ENCODE assay signal across 29 cellular contexts in genomic region chr3:83477563-83477962, GRCh38.
"Had no signal": no experiment of that assay in that cellular context is flagged by ENCODE, and none has a peak within 500 bp of the region (broad histone marks: within the 10 kb centered on the region; RNA-seq: fewer than 3 reads in every experiment).

No MANE protein-coding gene starts in this region.

- H3K4me1 ChIP-seq: stomach, suprapubic skin, testis, thyroid gland, tibial artery, tibial nerve, transverse colon, upper lobe of left lung, upper lobe of right lung, uterus, vagina had no signal

- FAIRE-seq: urothelium cell line had no signal

- DNase-seq: stimulated activated CD4-positive, alpha-beta T cell treated with anti-CD3 and anti-CD28 coated beads, Interleukin-2, amount 100 ng/mL, for 48 hours; stimulated activated CD4-positive, alpha-beta T cell treated with anti-CD3 and anti-CD28 coated beads, Interleukin-4, amount 100 ng/mL, for 1 hour; stimulated activated CD4-positive, alpha-beta T cell treated with anti-CD3 and anti-CD28 coated beads, Interleukin-4, amount 100 ng/mL, for 24 hours; stimulated activated CD4-positive, alpha-beta T cell treated with anti-CD3 and anti-CD28 coated beads, Interleukin-4, amount 100 ng/mL, for 4 hours; stimulated activated CD8-positive, alpha-beta memory T cell treated with anti-CD3 and anti-CD28 coated beads, Interleukin-4, amount 100 ng/mL, for 48 hours; stimulated activated naive B cell treated with anti-CD40 and anti-IgM and Interleukin-4, amounts not matched to agents 10 μg/mL and 1 μg/mL and 100 μg/mL, for 72 hours; stimulated activated naive CD4-positive, alpha-beta T cell; stimulated activated naive CD4-positive, alpha-beta T cell treated with Interleukin-2 at 50 U/mL for 16 hours; stimulated activated naive CD8-positive, alpha-beta T cell treated with anti-CD3 and anti-CD28 coated beads, Interleukin-15, amount 100 ng/mL, for 72 hours; stimulated activated naive CD8-positive, alpha-beta T cell treated with anti-CD3 and anti-CD28 coated beads, Interleukin-15, Interleukin-2, amounts not matched to agents 100 U/mL and 50 U/mL, for 24 hours; stomach; substantia nigra; testis; thyroid gland; tibial artery; transverse colon; trophoblast cell; upper lobe of right lung; uterus had no signal

- H3K27me3 Mint-ChIP-seq: stimulated activated memory B cell treated with anti-CD40 and anti-IgM and Interleukin-4, amounts not matched to agents 10 μg/mL and 1 μg/mL and 100 μg/mL, for 72 hours; stimulated activated naive B cell treated with anti-CD40 and anti-IgM and Interleukin-4, amounts not matched to agents 10 μg/mL and 1 μg/mL and 100 μg/mL, for 72 hours; stimulated activated naive CD8-positive, alpha-beta T cell treated with anti-CD3 and anti-CD28 coated beads, Interleukin-15, amount 100 ng/mL, for 72 hours; stimulated activated naive CD8-positive, alpha-beta T cell treated with anti-CD3 and anti-CD28 coated beads, Interleukin-15, Interleukin-2, amounts not matched to agents 100 ng/mL and 50 ng/mL, for 24 hours; type B pancreatic cell had no signal

- H3K4me3 Mint-ChIP-seq: stimulated activated effector memory CD8-positive, alpha-beta T cell treated with anti-CD3 and anti-CD28 coated beads, Interleukin-12 subunit alpha, Interleukin-12 subunit beta, amount 100 ng/mL, for 72 hours; stimulated activated memory B cell treated with anti-CD40 and anti-IgM and Interleukin-4, amounts not matched to agents 10 μg/mL and 1 μg/mL and 100 μg/mL, for 72 hours; stimulated activated naive B cell treated with anti-CD40 and anti-IgM and Interleukin-4, amounts not matched to agents 10 μg/mL and 1 μg/mL and 100 μg/mL, for 72 hours; stimulated activated naive CD8-positive, alpha-beta T cell treated with anti-CD3 and anti-CD28 coated beads, Interleukin-15, amount 100 ng/mL, for 72 hours; stimulated activated naive CD8-positive, alpha-beta T cell treated with anti-CD3 and anti-CD28 coated beads, Interleukin-15, Interleukin-2, amounts not matched to agents 100 ng/mL and 50 ng/mL, for 24 hours; type B pancreatic cell had no signal

- H3K27ac ChIP-seq: stomach, suprapubic skin, testis, thoracic aorta, thyroid gland, tibial artery, tibial nerve, transverse colon, upper lobe of left lung, upper lobe of right lung, uterus, vagina had no signal

- H3K36me3 ChIP-seq: stomach, suprapubic skin, thoracic aorta, thyroid gland, tibial artery, tibial nerve, transverse colon, upper lobe of left lung, upper lobe of right lung, uterus, vagina had no signal

- H3K27me3 ChIP-seq: stomach, suprapubic skin, testis, thyroid gland, tibial artery, tibial nerve, transverse colon, upper lobe of left lung, upper lobe of right lung, uterus, vagina had no signal

- ATAC-seq: stimulated activated effector memory CD8-positive, alpha-beta T cell treated with anti-CD3 and anti-CD28 coated beads, Interleukin-12 subunit alpha, Interleukin-12 subunit beta, amount 100 ng/mL, for 72 hours; stimulated activated memory B cell treated with anti-CD40 and anti-IgM and Interleukin-4, amounts not matched to agents 10 μg/mL and 1 μg/mL and 100 μg/mL, for 72 hours; stimulated activated naive B cell treated with anti-CD40 and anti-IgM and Interleukin-4, amounts not matched to agents 10 μg/mL and 1 μg/mL and 100 μg/mL, for 72 hours; stimulated activated naive CD8-positive, alpha-beta T cell treated with anti-CD3 and anti-CD28 coated beads, Interleukin-15, amount 100 ng/mL, for 72 hours; stimulated activated naive CD8-positive, alpha-beta T cell treated with anti-CD3 and anti-CD28 coated beads, Interleukin-15, Interleukin-2, amounts not matched to agents 100 U/mL and 50 U/mL, for 24 hours; upper lobe of right lung had no signal

- H3K4me3 ChIP-seq: stomach, suprapubic skin, testis, thoracic aorta, thyroid gland, tibial artery, tibial nerve, transverse colon, upper lobe of left lung, upper lobe of right lung, uterus, vagina had no signal

- H3K36me3 Mint-ChIP-seq: stimulated activated effector memory CD8-positive, alpha-beta T cell treated with anti-CD3 and anti-CD28 coated beads, Interleukin-12 subunit alpha, Interleukin-12 subunit beta, amount 100 ng/mL, for 72 hours; stimulated activated memory B cell treated with anti-CD40 and anti-IgM and Interleukin-4, amounts not matched to agents 10 μg/mL and 1 μg/mL and 100 μg/mL, for 72 hours; stimulated activated naive B cell treated with anti-CD40 and anti-IgM and Interleukin-4, amounts not matched to agents 10 μg/mL and 1 μg/mL and 100 μg/mL, for 72 hours; type B pancreatic cell had no signal

- H3K4me1 Mint-ChIP-seq: stimulated activated effector memory CD8-positive, alpha-beta T cell treated with anti-CD3 and anti-CD28 coated beads, Interleukin-12 subunit alpha, Interleukin-12 subunit beta, amount 100 ng/mL, for 72 hours; stimulated activated memory B cell treated with anti-CD40 and anti-IgM and Interleukin-4, amounts not matched to agents 10 μg/mL and 1 μg/mL and 100 μg/mL, for 72 hours; stimulated activated naive B cell treated with anti-CD40 and anti-IgM and Interleukin-4, amounts not matched to agents 10 μg/mL and 1 μg/mL and 100 μg/mL, for 72 hours; stimulated activated naive CD8-positive, alpha-beta T cell treated with anti-CD3 and anti-CD28 coated beads, Interleukin-15, amount 100 ng/mL, for 72 hours had no signal

- H3K9me3 ChIP-seq: stomach, suprapubic skin, testis, thoracic aorta, thyroid gland, tibial artery, transverse colon, upper lobe of left lung, upper lobe of right lung, uterus, vagina had no signal

- H3K27ac Mint-ChIP-seq: stimulated activated effector memory CD8-positive, alpha-beta T cell treated with anti-CD3 and anti-CD28 coated beads, Interleukin-12 subunit alpha, Interleukin-12 subunit beta, amount 100 ng/mL, for 72 hours; stimulated activated memory B cell treated with anti-CD40 and anti-IgM and Interleukin-4, amounts not matched to agents 10 μg/mL and 1 μg/mL and 100 μg/mL, for 72 hours; stimulated activated naive B cell treated with anti-CD40 and anti-IgM and Interleukin-4, amounts not matched to agents 10 μg/mL and 1 μg/mL and 100 μg/mL, for 72 hours; stimulated activated naive CD8-positive, alpha-beta T cell treated with anti-CD3 and anti-CD28 coated beads, Interleukin-15, Interleukin-2, amounts not matched to agents 100 ng/mL and 50 ng/mL, for 24 hours; type B pancreatic cell had no signal

- H3K9me3 Mint-ChIP-seq: stimulated activated naive CD8-positive, alpha-beta T cell treated with anti-CD3 and anti-CD28 coated beads, Interleukin-15, amount 100 ng/mL, for 72 hours; type B pancreatic cell had no signal
